Comparison of ENCODE assay signal across 1 cellular context in genomic region chr7:100051611-100052010, GRCh38.
TF ChIP-seq lines count a peak whose summit lies in the region.

No MANE protein-coding gene starts in this region.

TF ChIP-seq in HCT116, 20 proteins besides CTCF, POLR2A, EP300 and RAD21:
- no peak for TF ChIP-seq CBX3 (IDR thresholded peaks at IDR 0.05; ENCODE audit: low read depth)
- no peak for TF ChIP-seq TCF7L2 (IDR thresholded peaks at IDR 0.05; ENCODE audit: borderline replicate concordance, extremely low read depth, insufficient read depth, insufficient read length)
- no peak for TF ChIP-seq ZBTB33 (IDR thresholded peaks at IDR 0.05; ENCODE audit: extremely low read depth, insufficient replicate concordance, low read length)
- TF ChIP-seq REST (IDR thresholded peaks at IDR 0.05; ENCODE audit: low read depth), result no peak
- no peak for TF ChIP-seq ZFX (IDR thresholded peaks at IDR 0.05)
- no peak for TF ChIP-seq SRF (IDR thresholded peaks at IDR 0.05; ENCODE audit: low read depth)
- TF ChIP-seq MAX (IDR thresholded peaks at IDR 0.05), result no peak
- TF ChIP-seq SP1 (IDR thresholded peaks at IDR 0.05; ENCODE audit: low read depth), result no peak
- TF ChIP-seq JUND (IDR thresholded peaks at IDR 0.05), result no peak
- no peak for TF ChIP-seq EGR1 (IDR thresholded peaks at IDR 0.05; ENCODE audit: low read depth)
- no peak for TF ChIP-seq POLR2AphosphoS5 (IDR thresholded peaks at IDR 0.05; ENCODE audit: low read depth, low read length)
- TF ChIP-seq ELF1 (IDR thresholded peaks at IDR 0.05; ENCODE audit: borderline replicate concordance, low read depth), result no peak
